ENCODE assay signal across 18 cellular contexts in genomic region chr16:88618182-88618955, GRCh38. TPM values are rescaled to one million over a fixed set of nuclear protein-coding genes. Genes with fewer than 3 reads are reported as not detected.
DNase-seq lines count a peak whose midpoint lies in the region; ATAC-seq and TF ChIP-seq lines count a peak whose summit lies in the region.
"Had no signal": no experiment of that assay in that cellular context is flagged by ENCODE, and none has a peak within 500 bp of the region (broad histone marks: within the 10 kb centered on the region; RNA-seq: fewer than 3 reads in every experiment).

No MANE protein-coding gene starts in this region.

- no peak overlapping the region for H3K4me3 ChIP-seq in spleen
- H3K4me3 ChIP-seq: GM23248, hepatocyte, lung, skin epidermis had no signal

- no peak overlapping the region for H3K4me3 Mint-ChIP-seq in activated naive CD4-positive, alpha-beta T cell treated with anti-CD3 and anti-CD28 coated beads for 36 hours
- no peak overlapping the region for H3K4me3 Mint-ChIP-seq in WTC11

- CTCF ChIA-PET in activated naive CD4-positive, alpha-beta T cell treated with anti-CD3 and anti-CD28 coated beads for 36 hours (lab: Charles Lee): no interaction called here
- CTCF ChIA-PET in WTC11 (lab: Charles Lee): interaction anchor here (0.9 to 4.5 kb wide), 6 partner anchors 8 to 181 kb away, joined by 3 to 29 read pairs (median 6); no protein-coding TSS in a partner anchor

- no peaks in the 10 kb centered on the region for H3K27me3 Mint-ChIP-seq in activated naive CD4-positive, alpha-beta T cell treated with anti-CD3 and anti-CD28 coated beads for 36 hours (ENCODE audit: low read depth)
- no peaks in the 10 kb centered on the region for H3K27me3 Mint-ChIP-seq in WTC11 (ENCODE audit: low read depth)

- no peaks in the 10 kb centered on the region for H3K27me3 ChIP-seq in spleen (replicated peaks in 1 of 7)
- H3K27me3 ChIP-seq: hepatocyte had no signal

- no peak for ATAC-seq in activated naive CD4-positive, alpha-beta T cell treated with anti-CD3 and anti-CD28 coated beads, Interleukin-2, amount 50 U/mL, for 72 hours
- ATAC-seq in WTC11 (no peak), left cardiac atrium (peak; percentile 17 to 46), SK-N-SH treated with all-trans-retinoic acid at 6 μM for 48 hours (no peak), esophagus mucosa (no peak)

- peaks cover 6 to 77% (median 48%) of the 10 kb centered on the region in 6 donors for H3K4me1 ChIP-seq in spleen

- peaks cover 0 to 10% of the 10 kb centered on the region in 2 donors for H3K36me3 Mint-ChIP-seq in activated naive CD4-positive, alpha-beta T cell treated with anti-CD3 and anti-CD28 coated beads, Interleukin-2, amount 50 U/mL, for 72 hours
- peaks cover 18% of the 10 kb centered on the region for H3K36me3 Mint-ChIP-seq in activated naive CD4-positive, alpha-beta T cell treated with anti-CD3 and anti-CD28 coated beads for 36 hours (ENCODE audit: low read depth)
- peaks cover 24% of the 10 kb centered on the region for H3K36me3 Mint-ChIP-seq in WTC11

- DNase-seq in activated naive CD4-positive, alpha-beta T cell treated with anti-CD3 and anti-CD28 coated beads, Interleukin-2, amount 50 U/mL, for 72 hours (ENCODE audit: low spot score in 2 of 2): no peak
- DNase-seq in activated naive CD4-positive, alpha-beta T cell treated with anti-CD3 and anti-CD28 coated beads for 36 hours: no peak
- DNase-seq in WTC11 (ENCODE audit: low spot score) (no peak), left cardiac atrium (no peak), spleen (no peak), NCI-H187 treated with DMSO at 0.1 percent for 48 hours (lab: John Stamatoyannopoulos, UW) (no peak)
- DNase-seq: activated CD4-positive, alpha-beta T cell treated with anti-CD3 and anti-CD28 coated beads, Interleukin-2, amount 50 U/mL, for 48 hours; activated naive CD4-positive, alpha-beta T cell; GM23248; NCI-H2029 treated with DMSO at 0.1 percent for 48 hours; NCI-H774; substantia nigra had no signal

- WGBS in spleen, 5 donors: 70 to 85% (median 78%) methylated on average over 18 to 20 of the region's 20 CpGs

- intact Hi-C loops in activated naive CD4-positive, alpha-beta T cell treated with anti-CD3 and anti-CD28 coated beads for 36 hours (cut with micrococcal nuclease): no loop called here
- intact Hi-C loops in left cardiac atrium (cut with DNase I) (no loop called here), spleen (cut with DNase I; ENCODE audit: low total_unique reads) (no loop called here)

- peak overlapping the region; percentile 24 to 91 for H3K27ac Mint-ChIP-seq in activated naive CD4-positive, alpha-beta T cell treated with anti-CD3 and anti-CD28 coated beads, Interleukin-2, amount 50 U/mL, for 72 hours
- no peak overlapping the region for H3K27ac Mint-ChIP-seq in activated naive CD4-positive, alpha-beta T cell treated with anti-CD3 and anti-CD28 coated beads for 36 hours
- H3K27ac Mint-ChIP-seq in WTC11: peak overlapping the region; percentile 82; the same call in 1 of the 2 replicates

- no peaks in the 10 kb centered on the region for H3K9me3 ChIP-seq in spleen

- TF ChIP-seq POLR2A in spleen (IDR thresholded peaks at IDR 0.05): no peak

- H3K4me1 Mint-ChIP-seq in activated naive CD4-positive, alpha-beta T cell treated with anti-CD3 and anti-CD28 coated beads for 36 hours (ENCODE audit: low read depth): peaks cover 10% of the 10 kb centered on the region
- H3K4me1 Mint-ChIP-seq in WTC11: peaks cover 4% of the 10 kb centered on the region

- H3K27ac ChIP-seq in spleen: peak overlapping the region in 6 of 8 donors; percentile 26 to 87 (median 72)
- H3K27ac ChIP-seq: GM23248 had no signal

- POLR2A ChIA-PET in WTC11 (lab: Charles Lee): no interaction called here

- peaks cover 0 to 97% (median 21%) of the 10 kb centered on the region in 6 donors for H3K36me3 ChIP-seq in spleen

- no peak for TF ChIP-seq CTCF in WTC11 (IDR thresholded peaks at IDR 0.05)
- no peak for TF ChIP-seq CTCF in spleen (IDR thresholded peaks at IDR 0.05 in 8 of 11, conservative IDR thresholded peaks at IDR 0.05 in 3 of 11)

- no peaks in the 10 kb centered on the region for H3K9me3 Mint-ChIP-seq in activated naive CD4-positive, alpha-beta T cell treated with anti-CD3 and anti-CD28 coated beads, Interleukin-2, amount 50 U/mL, for 72 hours
- no peaks in the 10 kb centered on the region for H3K9me3 Mint-ChIP-seq in activated naive CD4-positive, alpha-beta T cell treated with anti-CD3 and anti-CD28 coated beads for 36 hours
- no peaks in the 10 kb centered on the region for H3K9me3 Mint-ChIP-seq in WTC11

TF ChIP-seq in WTC11, 78 proteins besides CTCF, POLR2A, EP300 and RAD21 (continues in another document):
- TF ChIP-seq FOXJ3 (CRISPR knock-in tag; IDR thresholded peaks at IDR 0.05; ENCODE audit: borderline replicate concordance) (no peak), NR2C2 (CRISPR knock-in tag; IDR thresholded peaks at IDR 0.05) (no peak), NR3C1 (CRISPR knock-in tag; conservative IDR thresholded peaks at IDR 0.05; ENCODE audit: low read depth) (no peak), ETV6 (CRISPR knock-in tag; IDR thresholded peaks at IDR 0.05) (no peak), CREM (CRISPR knock-in tag; IDR thresholded peaks at IDR 0.05) (no peak), NFE2L1 (CRISPR knock-in tag; IDR thresholded peaks at IDR 0.05) (no peak), E2F5 (CRISPR knock-in tag; IDR thresholded peaks at IDR 0.05) (no peak), KAT7 (CRISPR knock-in tag; IDR thresholded peaks at IDR 0.05; ENCODE audit: borderline replicate concordance) (no peak)

TF ChIP-seq in SK-N-SH treated with all-trans-retinoic acid at 6 μM for 48 hours, 23 proteins besides CTCF, POLR2A, EP300 and RAD21:
- TF ChIP-seq GLIS3 (CRISPR knock-in tag; IDR thresholded peaks at IDR 0.05) (no peak), ZFP3 (CRISPR knock-in tag; IDR thresholded peaks at IDR 0.05) (no peak), CSRNP3 (CRISPR knock-in tag; IDR thresholded peaks at IDR 0.05) (no peak), ZFP30 (CRISPR knock-in tag; IDR thresholded peaks at IDR 0.05) (no peak), TOX (CRISPR knock-in tag; IDR thresholded peaks at IDR 0.05; ENCODE audit: borderline replicate concordance) (no peak), BACH2 (CRISPR knock-in tag; IDR thresholded peaks at IDR 0.05; ENCODE audit: borderline replicate concordance) (no peak), ZNF565 (CRISPR knock-in tag; conservative IDR thresholded peaks at IDR 0.05; ENCODE audit: low read depth) (no peak), OSR1 (CRISPR knock-in tag; IDR thresholded peaks at IDR 0.05) (no peak)
TF ChIP-seq in SK-N-SH treated with all-trans-retinoic acid at 6 μM for 48 hours: peak in this region for 0.

RNA-seq across cellular contexts. Expression of gene IL17C, which starts 20.0 kb away (rescaled TPM):
- not detected for total RNA-seq in activated naive CD4-positive, alpha-beta T cell treated with anti-CD3 and anti-CD28 coated beads, Interleukin-2, amount 50 U/mL, for 72 hours
- total RNA-seq in activated naive CD4-positive, alpha-beta T cell treated with anti-CD3 and anti-CD28 coated beads for 36 hours: not detected
- 0.80 to 1.9 TPM (median 1.5 TPM) in 3 replicates for total RNA-seq in WTC11 (2021)
- total RNA-seq in left cardiac atrium: not detected
- 1 to 10 TPM in 1 of 7 donors, under 1 TPM in 1, not detected in 5; 0.82 to 1.2 TPM for total RNA-seq in spleen
- under 1 TPM; 0.39 to 0.64 (median 0.47) TPM for polyA plus RNA-seq in spleen
- total RNA-seq in esophagus mucosa: not detected
- total RNA-seq: GM23248, hepatocyte, lung had no signal
- polyA plus RNA-seq: AG04450, GM23248 had no signal

RNA-seq across cellular contexts. Expression of gene CYBA, which starts 32.5 kb away (rescaled TPM):
- total RNA-seq in activated naive CD4-positive, alpha-beta T cell treated with anti-CD3 and anti-CD28 coated beads, Interleukin-2, amount 50 U/mL, for 72 hours: 100 to 1,000 TPM; 112 to 267 TPM
- 100 to 1,000 TPM; 167 to 180 TPM for total RNA-seq in activated naive CD4-positive, alpha-beta T cell treated with anti-CD3 and anti-CD28 coated beads for 36 hours
- total RNA-seq in WTC11 (2021) (169 to 219 TPM (median 207 TPM) in 3 replicates), left cardiac atrium (100 to 1,000 TPM in 1 of 2 donors, 10 to 100 TPM in 1; 58.9 to 131 TPM), spleen (100 to 1,000 TPM; 557 to 820 (median 628) TPM), esophagus mucosa (66.3 TPM)
- polyA plus RNA-seq in spleen: 100 to 1,000 TPM; 649 to 925 (median 917) TPM

RNA-seq across cellular contexts. Expression of gene MVD, which starts 44.5 kb away (rescaled TPM):
- total RNA-seq in activated naive CD4-positive, alpha-beta T cell treated with anti-CD3 and anti-CD28 coated beads, Interleukin-2, amount 50 U/mL, for 72 hours: 10 to 100 TPM; 91.6 to 96.1 TPM
- total RNA-seq in activated naive CD4-positive, alpha-beta T cell treated with anti-CD3 and anti-CD28 coated beads for 36 hours: 10 to 100 TPM; 90.5 to 96.8 TPM
- total RNA-seq in WTC11 (2021) (96.9 to 113 TPM (median 109 TPM) in 3 replicates), left cardiac atrium (10 to 100 TPM; 31.3 to 32.9 TPM), spleen (10 to 100 TPM; 24.1 to 49.3 (median 35.1) TPM), esophagus mucosa (154 TPM)
- polyA plus RNA-seq in spleen: 10 to 100 TPM; 35.1 to 74.9 (median 57.3) TPM

RNA-seq across cellular contexts. Expression of gene ZC3H18, which starts 48.2 kb away (rescaled TPM):
- 10 to 100 TPM; 70.3 to 71.9 TPM for total RNA-seq in activated naive CD4-positive, alpha-beta T cell treated with anti-CD3 and anti-CD28 coated beads, Interleukin-2, amount 50 U/mL, for 72 hours
- total RNA-seq in activated naive CD4-positive, alpha-beta T cell treated with anti-CD3 and anti-CD28 coated beads for 36 hours: 10 to 100 TPM; 55.8 to 58.5 TPM
- total RNA-seq in WTC11 (2021) (57.3 to 65.6 TPM (median 61.8 TPM) in 3 replicates), left cardiac atrium (10 to 100 TPM; 23.1 to 25.3 TPM), spleen (10 to 100 TPM; 24.1 to 65.2 (median 53.6) TPM), esophagus mucosa (21.9 TPM)
- 10 to 100 TPM; 18.0 to 29.3 (median 18.3) TPM for polyA plus RNA-seq in spleen

Comparison
In these comparisons a context has a peak if more than half of its experiments do, and no peak if none do; other contexts are left out.
1. ATAC-seq: peak in left cardiac atrium (2 of 2); none in activated naive CD4-positive, alpha-beta T cell treated with anti-CD3 and anti-CD28 coated beads, Interleukin-2, amount 50 U/mL, for 72 hours (0 of 2), WTC11 (single experiment), SK-N-SH treated with all-trans-retinoic acid at 6 μM for 48 hours (single experiment) and esophagus mucosa (single experiment).